Comparison of ENCODE assay signal across 8 cellular contexts in the genomic region with DNA sequence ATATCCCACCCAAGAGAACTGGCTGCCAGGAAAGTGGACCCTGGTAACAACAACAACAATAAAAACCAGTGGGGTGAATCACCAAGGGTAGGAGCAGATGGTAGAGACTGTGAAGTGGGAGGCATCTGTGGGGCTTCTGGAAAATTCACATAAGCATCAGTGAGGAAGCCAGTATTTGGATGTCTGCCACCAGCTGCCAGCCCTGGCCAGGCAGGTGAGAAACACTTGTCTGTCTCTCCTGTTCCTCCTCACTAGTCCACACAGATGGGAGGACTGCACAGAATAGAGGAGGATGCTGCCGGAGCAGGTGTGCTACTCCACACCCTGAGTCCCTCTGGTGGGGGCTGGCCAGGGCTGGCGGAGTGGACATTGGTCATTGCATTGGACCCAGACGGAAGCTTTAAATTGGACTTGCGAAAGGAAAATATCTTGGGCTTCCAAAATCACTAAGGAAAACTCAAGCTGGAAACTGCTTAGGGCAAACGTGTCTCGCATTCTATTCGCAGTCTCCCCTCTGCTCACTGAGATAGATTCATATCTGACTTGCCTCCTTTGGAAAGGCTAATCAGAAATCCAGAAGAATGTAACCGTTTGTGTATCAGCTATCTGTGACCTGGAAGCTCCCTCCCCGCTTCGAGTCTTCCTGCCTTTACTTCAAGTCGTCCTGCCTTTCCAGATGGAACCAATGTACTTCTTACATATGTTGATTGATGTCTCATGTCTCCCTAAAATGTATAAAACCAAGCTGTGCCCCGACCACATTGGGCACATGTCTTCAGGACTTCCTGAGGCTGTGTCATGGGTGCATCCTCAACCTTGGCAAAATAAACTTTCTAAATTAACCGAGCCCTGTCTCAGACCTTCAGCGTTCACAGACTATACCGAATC.
DNase-seq lines count a peak whose midpoint lies in the region; ATAC-seq lines count a peak whose summit lies in the region.

No MANE protein-coding gene starts in this region.

- no peak for ATAC-seq in activated naive CD4-positive, alpha-beta T cell treated with anti-CD3 and anti-CD28 coated beads, Interleukin-2, amount 50 U/mL, for 72 hours
- ATAC-seq in HG03469 (IDR thresholded peaks at IDR 0.05; ENCODE audit: unreplicated experiment) (no peak), HG02759 (IDR thresholded peaks at IDR 0.05; ENCODE audit: unreplicated experiment) (no peak), GM18520 (IDR thresholded peaks at IDR 0.05; ENCODE audit: unreplicated experiment) (no peak)

- peaks cover 4% of the 10 kb centered on the region for H3K9me3 Mint-ChIP-seq in activated T-cell treated with anti-CD3 and anti-CD28 coated beads, Interleukin-2, amount 50 U/mL, for 24 hours
- H3K9me3 Mint-ChIP-seq in activated naive CD4-positive, alpha-beta T cell treated with anti-CD3 and anti-CD28 coated beads, Interleukin-2, amount 50 U/mL, for 72 hours, result peaks cover 0 to 11% of the 10 kb centered on the region in 2 donors

- no peaks in the 10 kb centered on the region for H3K27me3 Mint-ChIP-seq in activated T-cell treated with anti-CD3 and anti-CD28 coated beads, Interleukin-2, amount 50 U/mL, for 24 hours

- peak; percentile 42 for DNase-seq in activated T-cell treated with anti-CD3 and anti-CD28 coated beads, Interleukin-2, amount 50 U/mL, for 24 hours
- DNase-seq in activated T-cell treated with anti-CD3 and anti-CD28 coated beads, Interleukin-2, amount 50 U/mL, for 1 hour, result no peak
- DNase-seq in NCI-H2107 treated with DMSO at 0.1 percent for 48 hours (lab: John Stamatoyannopoulos, UW; ENCODE audit: unreplicated experiment), result peak; percentile 30
- DNase-seq in activated naive CD4-positive, alpha-beta T cell treated with anti-CD3 and anti-CD28 coated beads, Interleukin-2, amount 50 U/mL, for 72 hours (ENCODE audit: low spot score in 2 of 2), result no peak
- peak; percentile 23 for DNase-seq in stimulated activated CD4-positive, alpha-beta T cell treated with anti-CD3 and anti-CD28 coated beads, Interleukin-4, amount 100 ng/mL, for 1 hour

- H3K36me3 Mint-ChIP-seq in activated T-cell treated with anti-CD3 and anti-CD28 coated beads, Interleukin-2, amount 50 U/mL, for 24 hours (ENCODE audit: low read depth), result no peaks in the 10 kb centered on the region
- H3K36me3 Mint-ChIP-seq in activated naive CD4-positive, alpha-beta T cell treated with anti-CD3 and anti-CD28 coated beads, Interleukin-2, amount 50 U/mL, for 72 hours, result peaks cover 0 to 9% of the 10 kb centered on the region in 2 donors

- peak overlapping the region; percentile 51 for H3K4me3 Mint-ChIP-seq in activated T-cell treated with anti-CD3 and anti-CD28 coated beads, Interleukin-2, amount 50 U/mL, for 24 hours

- peak overlapping the region; percentile 100 for H3K27ac Mint-ChIP-seq in activated T-cell treated with anti-CD3 and anti-CD28 coated beads, Interleukin-2, amount 50 U/mL, for 24 hours
- peak overlapping the region; percentile 92 to 95 for H3K27ac Mint-ChIP-seq in activated naive CD4-positive, alpha-beta T cell treated with anti-CD3 and anti-CD28 coated beads, Interleukin-2, amount 50 U/mL, for 72 hours

- H3K4me1 Mint-ChIP-seq in activated T-cell treated with anti-CD3 and anti-CD28 coated beads, Interleukin-2, amount 50 U/mL, for 24 hours (ENCODE audit: low read depth), result peaks cover 83% of the 10 kb centered on the region

Comparison
In these comparisons a context has a peak if more than half of its experiments do, and no peak if none do; other contexts are left out.
1. DNase-seq: peak in activated T-cell treated with anti-CD3 and anti-CD28 coated beads, Interleukin-2, amount 50 U/mL, for 24 hours (single experiment), NCI-H2107 treated with DMSO at 0.1 percent for 48 hours (single experiment) and stimulated activated CD4-positive, alpha-beta T cell treated with anti-CD3 and anti-CD28 coated beads, Interleukin-4, amount 100 ng/mL, for 1 hour (single experiment); none in activated T-cell treated with anti-CD3 and anti-CD28 coated beads, Interleukin-2, amount 50 U/mL, for 1 hour (single experiment) and activated naive CD4-positive, alpha-beta T cell treated with anti-CD3 and anti-CD28 coated beads, Interleukin-2, amount 50 U/mL, for 72 hours (0 of 2).